In the genomic region with DNA sequence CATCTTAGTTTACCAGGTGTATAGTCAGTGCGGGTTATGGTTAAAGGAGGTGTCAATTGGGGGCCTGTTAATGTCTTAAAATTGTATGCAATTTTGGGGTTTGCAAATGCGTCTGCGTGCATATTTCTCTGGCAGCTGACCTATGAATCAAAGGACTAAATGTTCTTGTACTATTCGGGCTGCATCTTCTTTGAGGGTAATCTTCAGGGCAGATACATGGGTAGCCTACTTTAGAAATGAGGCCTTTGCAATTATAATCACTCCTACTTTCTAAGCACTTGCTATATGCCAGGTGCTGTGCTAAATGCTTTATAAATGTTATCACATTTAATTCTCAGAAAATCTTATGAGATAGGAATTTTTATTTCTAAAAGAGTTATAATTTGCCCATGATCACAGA, we compare ENCODE assay signal across 20 cellular contexts.
"Had no signal": no experiment of that assay in that cellular context is flagged by ENCODE, and none has a peak within 500 bp of the region (broad histone marks: within the 10 kb centered on the region; RNA-seq: fewer than 3 reads in every experiment).

No MANE protein-coding gene starts in this region.

- H3K4me3 ChIP-seq: colonic mucosa, left lung, lung, psoas muscle, suprapubic skin, thyroid gland, upper lobe of left lung, vagina had no signal

- H3K36me3 Mint-ChIP-seq: naive B cell had no signal

- H3K4me1 Mint-ChIP-seq: naive B cell had no signal

- H3K27me3 ChIP-seq: colonic mucosa, foreskin keratinocyte, left lung, suprapubic skin, thyroid gland, upper lobe of left lung, vagina had no signal

- H3K4me3 Mint-ChIP-seq: nephron progenitor cell had no signal

- H3K9me3 ChIP-seq: colonic mucosa, left lung, psoas muscle, suprapubic skin, thyroid gland, upper lobe of left lung, vagina had no signal

- DNase-seq: dermis blood vessel endothelial cell; erythroblast; foreskin keratinocyte; hippocampal formation; kidney glomerular epithelial cell; left lung; mesenchymal stem cell; naive B cell; nephron progenitor cell; psoas muscle; retina; stimulated activated CD4-positive, alpha-beta T cell treated with anti-CD3 and anti-CD28 coated beads, Interleukin-12 subunit alpha, Interleukin-12 subunit beta, amount 100 ng/mL, for 4 hours; stimulated activated naive CD4-positive, alpha-beta T cell; thyroid gland; upper lobe of left lung had no signal

- ATAC-seq: foreskin keratinocyte, psoas muscle had no signal

- H3K36me3 ChIP-seq: colonic mucosa, left lung, suprapubic skin, thyroid gland, upper lobe of left lung, vagina had no signal

- H3K4me1 ChIP-seq: colonic mucosa, left lung, parathyroid adenoma, psoas muscle, suprapubic skin, thyroid gland, vagina had no signal

- H3K27ac Mint-ChIP-seq: naive B cell, nephron progenitor cell had no signal

- H3K9me3 Mint-ChIP-seq: naive B cell, nephron progenitor cell had no signal

- H3K27ac ChIP-seq: colonic mucosa, foreskin keratinocyte, left lung, parathyroid adenoma, psoas muscle, suprapubic skin, thyroid gland, upper lobe of left lung, vagina had no signal
